Comparison of ENCODE assay signal across 8 cellular contexts in the genomic region with DNA sequence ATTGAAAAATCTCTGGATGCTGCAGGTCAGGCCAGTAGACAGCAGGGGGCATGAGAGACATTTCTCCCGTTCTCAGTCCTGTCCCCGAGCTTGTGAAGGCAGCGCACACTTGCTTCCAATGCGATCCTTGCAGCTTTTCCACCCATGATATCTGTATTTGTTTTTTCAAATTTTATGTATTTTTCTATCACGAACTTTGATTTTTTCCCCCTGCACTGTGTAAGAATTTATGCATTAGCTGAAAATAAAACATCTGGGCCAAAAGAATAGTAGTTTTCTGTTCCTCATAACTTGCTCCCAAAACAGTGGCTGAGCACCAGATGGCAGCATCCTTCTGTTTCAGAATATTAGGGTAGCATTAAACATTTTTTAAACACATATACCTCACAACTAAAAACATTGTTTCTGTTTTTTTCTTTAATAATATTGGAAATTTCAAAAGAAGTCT.
DNase-seq lines count a peak whose midpoint lies in the region; ATAC-seq, FAIRE-seq and TF ChIP-seq lines count a peak whose summit lies in the region.
"Not testable (repeated sequence)": the region's sequence is repeated elsewhere in the genome, so short reads cannot be mapped to it uniquely, and the experiment has no call there.

No MANE protein-coding gene starts in this region.

- TF ChIP-seq CTCF in GM20000 (IDR thresholded peaks at IDR 0.05; ENCODE audit: extremely low read depth, missing control alignments): not testable (repeated sequence)
- TF ChIP-seq CTCF in OCI-LY1 (IDR thresholded peaks at IDR 0.05; ENCODE audit: low read length) (peak; percentile 37; the same call in 1 of the 2 replicates), HepG2 (CRISPR knock-in tag; IDR thresholded peaks at IDR 0.05) (0 out of 2 replicates have a peak, but pooled peaks have one; percentile 11)

- not testable (repeated sequence) for H3K9ac ChIP-seq in OCI-LY1 (ENCODE audit: low read length); HepG2 (ENCODE audit: insufficient read depth, low read depth, low read length)

- peak overlapping the region in 4 of 8 donors; percentile 25 to 58 (median 39) for H3K4me3 Mint-ChIP-seq in CD4-positive, alpha-beta memory T cell
- H3K4me3 Mint-ChIP-seq in activated naive CD4-positive, alpha-beta T cell treated with anti-CD3 and anti-CD28 coated beads for 36 hours; stimulated activated effector memory CD8-positive, alpha-beta T cell treated with anti-CD3 and anti-CD28 coated beads, Interleukin-12 subunit alpha, Interleukin-12 subunit beta, amount 100 ng/mL, for 72 hours: not testable (repeated sequence)

- H3F3A ChIP-seq in OCI-LY1 (ENCODE audit: insufficient read depth, low read length): not testable (repeated sequence)

- H3K79me2 ChIP-seq in OCI-LY1 (ENCODE audit: insufficient read depth, low read length); HepG2 (ENCODE audit: insufficient read depth, low read length): not testable (repeated sequence)

- H3K27me3 ChIP-seq in CD4-positive, alpha-beta memory T cell (ENCODE audit: insufficient read depth, low read length); OCI-LY1 (ENCODE audit: insufficient read depth, low read length); HepG2 (ENCODE audit: control insufficient read depth in 1 of 2, insufficient read depth in 2 of 2, low read length in 2 of 2): not testable (repeated sequence)

- H3K36me3 ChIP-seq in CD4-positive, alpha-beta memory T cell (ENCODE audit: insufficient read depth, low read length); OCI-LY1 (ENCODE audit: insufficient read depth, low read length); HepG2 (replicated peaks in 1 of 2; ENCODE audit: control insufficient read depth in 1 of 2, insufficient read depth in 2 of 2, low read length in 2 of 2): not testable (repeated sequence)

- H3K4me1 ChIP-seq in CD4-positive, alpha-beta memory T cell (ENCODE audit: insufficient read depth, low read length); OCI-LY1 (ENCODE audit: insufficient read depth, low read length, severe bottlenecking): not testable (repeated sequence)
- H3K4me1 ChIP-seq in HepG2 (ENCODE audit: insufficient read depth, low read length): peaks cover 27% of the 10 kb centered on the region

- intact Hi-C loops in CD4-positive, alpha-beta memory T cell (cut with micrococcal nuclease): loop anchor here (1.0 to 10.0 kb wide), 2 partner anchors 32 to 1070 kb away; no protein-coding TSS in a partner anchor
- intact Hi-C loops in activated naive CD4-positive, alpha-beta T cell treated with anti-CD3 and anti-CD28 coated beads for 36 hours (cut with micrococcal nuclease): loop anchor here (1.0 kb wide), 3 partner anchors 10 to 109 kb away; no protein-coding TSS in a partner anchor
- intact Hi-C loops in HepG2 (cut with micrococcal nuclease; ENCODE audit: unreplicated experiment): loop anchor here (1.0 kb wide), 2 partner anchors 32 to 109 kb away; no protein-coding TSS in a partner anchor

- not testable (repeated sequence) for H3K9me3 Mint-ChIP-seq in CD4-positive, alpha-beta memory T cell; activated naive CD4-positive, alpha-beta T cell treated with anti-CD3 and anti-CD28 coated beads for 36 hours; stimulated activated effector memory CD8-positive, alpha-beta T cell treated with anti-CD3 and anti-CD28 coated beads, Interleukin-12 subunit alpha, Interleukin-12 subunit beta, amount 100 ng/mL, for 72 hours

- not testable (repeated sequence) for H3K36me3 Mint-ChIP-seq in CD4-positive, alpha-beta memory T cell; activated naive CD4-positive, alpha-beta T cell treated with anti-CD3 and anti-CD28 coated beads for 36 hours (ENCODE audit: low read depth); stimulated activated effector memory CD8-positive, alpha-beta T cell treated with anti-CD3 and anti-CD28 coated beads, Interleukin-12 subunit alpha, Interleukin-12 subunit beta, amount 100 ng/mL, for 72 hours

- H3K4me3 ChIP-seq in CD4-positive, alpha-beta memory T cell (ENCODE audit: low read length in 2 of 2); OCI-LY1 (ENCODE audit: low read depth, low read length, poor library complexity, severe bottlenecking); HepG2 (replicated peaks in 1 of 3; ENCODE audit: insufficient read depth in 1 of 3, low read depth in 2 of 3, low read length in 3 of 3): not testable (repeated sequence)

- POLR2A ChIA-PET in CD4-positive, alpha-beta memory T cell (lab: Charles Lee; ENCODE audit: partially characterized antibody); HepG2 (lab: Yijun Ruan, JAX): not testable (repeated sequence)

- FAIRE-seq in HepG2 (lab: Jason Lieb, UNC): peak; percentile 96

- H3K9me2 ChIP-seq in OCI-LY1 (ENCODE audit: low read depth, low read length): not testable (repeated sequence)

- peaks cover 27 to 33% of the 10 kb centered on the region in 2 donors for H3K27me3 Mint-ChIP-seq in CD4-positive, alpha-beta memory T cell
- peaks cover 38% of the 10 kb centered on the region for H3K27me3 Mint-ChIP-seq in activated naive CD4-positive, alpha-beta T cell treated with anti-CD3 and anti-CD28 coated beads for 36 hours (ENCODE audit: low read depth)

- 3% methylated on average over 5 of the region's 5 CpGs for WGBS in HepG2 (ENCODE audit: low lambda C conversion rate)

- not testable (repeated sequence) for TF ChIP-seq RAD21 in HepG2 (CRISPR knock-in tag; IDR thresholded peaks at IDR 0.05)

- not testable (repeated sequence) for H3K4me2 ChIP-seq in OCI-LY1 (ENCODE audit: low read length); HepG2 (ENCODE audit: low read depth, low read length)

- not testable (repeated sequence) for TF ChIP-seq POLR2A in HepG2 (IDR thresholded peaks at IDR 0.05; ENCODE audit: insufficient read depth in 1 of 2, low read depth in 2 of 2, low read length in 2 of 2)

- in situ Hi-C loops in HepG2 (cut with HindIII; ENCODE audit: extremely low pct_ligation_motif_present, low pct_unique_long_range_greater_than_20kb): not testable (repeated sequence)

- not testable (repeated sequence) for H2AFZ ChIP-seq in OCI-LY1 (ENCODE audit: low read length); HepG2 (ENCODE audit: low read length)

- DNase-seq in CD4-positive, alpha-beta memory T cell: peak in 3 of 5 donors; percentile 20 to 29 (median 25)
- DNase-seq in GM20000 (ENCODE audit: low spot score) (peak; percentile 49), Kasumi-1 (lab: John Stamatoyannopoulos, UW) (peak; percentile 24 to 26), fibroblast of gingiva (ENCODE audit: low read depth) (peak; percentile 16), HepG2 (ENCODE audit: low spot score) (peak; percentile 9)
- peak; percentile 49 for DNase-seq in activated naive CD4-positive, alpha-beta T cell treated with anti-CD3 and anti-CD28 coated beads for 36 hours
- not testable (repeated sequence) for DNase-seq in stimulated activated effector memory CD8-positive, alpha-beta T cell treated with anti-CD3 and anti-CD28 coated beads, Interleukin-12 subunit alpha, Interleukin-12 subunit beta, amount 100 ng/mL, for 72 hours (ENCODE audit: low spot score in 2 of 2)

- TF ChIP-seq EP300 in HepG2 (IDR thresholded peaks at IDR 0.05; ENCODE audit: low read depth in 2 of 2, low read length in 2 of 2); HepG2 (CRISPR knock-in tag; IDR thresholded peaks at IDR 0.05; ENCODE audit: borderline replicate concordance): not testable (repeated sequence)

- not testable (repeated sequence) for H3K27ac ChIP-seq in CD4-positive, alpha-beta memory T cell (ENCODE audit: low read depth, low read length); OCI-LY1 (ENCODE audit: low read depth, low read length, poor library complexity, severe bottlenecking); HepG2 (ENCODE audit: extremely low read length, insufficient read depth, low read length)

- CTCF ChIA-PET in CD4-positive, alpha-beta memory T cell (lab: Charles Lee; ENCODE audit: partially characterized antibody): interaction anchor here (0.7 to 2.7 kb wide), 6 partner anchors 10 to 1068 kb away, joined by 3 to 19 read pairs (median 4); no protein-coding TSS in a partner anchor
- CTCF ChIA-PET in activated naive CD4-positive, alpha-beta T cell treated with anti-CD3 and anti-CD28 coated beads for 36 hours (lab: Charles Lee): interaction anchor here (0.6 to 3.0 kb wide), 10 partner anchors 10 to 370 kb away, joined by 3 to 23 read pairs (median 4); no protein-coding TSS in a partner anchor
- CTCF ChIA-PET in HepG2 (lab: Yijun Ruan, JAX; ENCODE audit: low intra/inter-chr PET ratio, low total read pairs): interaction anchor here (0.7 to 1.5 kb wide), 3 partner anchors 10 to 109 kb away, joined by 3 to 8 read pairs (median 3); no protein-coding TSS in a partner anchor

- not testable (repeated sequence) for H3K9me3 ChIP-seq in CD4-positive, alpha-beta memory T cell (ENCODE audit: control insufficient read depth in 1 of 2, low read length in 2 of 2); OCI-LY1 (ENCODE audit: low read length); HepG2 (ENCODE audit: low read length)

- not testable (repeated sequence) for BruUV-seq in HepG2 (replicated peaks; lab: Mats Ljungman, UMichigan)

- not testable (repeated sequence) for H3K4me1 Mint-ChIP-seq in CD4-positive, alpha-beta memory T cell; activated naive CD4-positive, alpha-beta T cell treated with anti-CD3 and anti-CD28 coated beads for 36 hours (ENCODE audit: low read depth); stimulated activated effector memory CD8-positive, alpha-beta T cell treated with anti-CD3 and anti-CD28 coated beads, Interleukin-12 subunit alpha, Interleukin-12 subunit beta, amount 100 ng/mL, for 72 hours

- H3K27ac Mint-ChIP-seq in CD4-positive, alpha-beta memory T cell; activated naive CD4-positive, alpha-beta T cell treated with anti-CD3 and anti-CD28 coated beads for 36 hours; stimulated activated effector memory CD8-positive, alpha-beta T cell treated with anti-CD3 and anti-CD28 coated beads, Interleukin-12 subunit alpha, Interleukin-12 subunit beta, amount 100 ng/mL, for 72 hours: not testable (repeated sequence)

- H4K20me1 ChIP-seq in OCI-LY1 (ENCODE audit: insufficient read depth, low read length); HepG2 (ENCODE audit: insufficient read depth, low read length): not testable (repeated sequence)

- ATAC-seq in HepG2: peak; percentile 92
- ATAC-seq in stimulated activated effector memory CD8-positive, alpha-beta T cell treated with anti-CD3 and anti-CD28 coated beads, Interleukin-12 subunit alpha, Interleukin-12 subunit beta, amount 100 ng/mL, for 72 hours: peak; percentile 60
